In the genomic region with DNA sequence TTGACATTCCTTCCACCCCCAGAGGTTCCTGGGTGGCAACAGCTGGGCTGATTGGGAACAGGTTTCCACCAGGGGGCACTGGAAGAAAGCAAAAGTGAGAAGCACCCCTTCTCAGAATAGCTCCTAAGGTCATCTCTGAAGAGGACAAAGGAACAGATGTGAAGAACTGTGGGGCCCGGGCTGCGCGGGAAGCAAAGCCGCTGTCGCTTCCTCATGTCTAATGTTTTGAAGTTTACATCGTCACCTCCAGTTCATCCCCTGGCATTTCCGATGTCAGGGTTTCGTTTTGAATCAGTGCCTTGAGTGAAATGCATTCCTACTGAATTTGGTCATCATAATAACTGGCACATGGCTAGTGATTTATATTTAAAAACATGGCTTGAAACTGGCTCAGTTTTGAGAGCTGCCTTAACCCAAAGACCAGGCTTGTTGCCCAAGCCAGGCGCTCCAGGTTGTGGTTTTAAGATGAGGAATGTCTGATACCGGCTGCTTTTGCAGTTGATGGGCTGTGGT, we compare ENCODE assay signal across 9 cellular contexts. TPM values are rescaled to one million over a fixed set of nuclear protein-coding genes. Genes with fewer than 3 reads are reported as not detected.
A peak's percentile ranks its signal among the peaks of the same experiment; 100 is the strongest.
DNase-seq lines count a peak whose midpoint lies in the region; ATAC-seq and TF ChIP-seq lines count a peak whose summit lies in the region.
"Had no signal": no experiment of that assay in that cellular context is flagged by ENCODE, and none has a peak within 500 bp of the region (broad histone marks: within the 10 kb centered on the region; RNA-seq: fewer than 3 reads in every experiment).

No MANE protein-coding gene starts in this region.

- peaks cover 0 to 13% (median 7%) of the 10 kb centered on the region in 3 donors for H3K36me3 Mint-ChIP-seq in CD8-positive, alpha-beta memory T cell
- peaks cover 2% of the 10 kb centered on the region for H3K36me3 Mint-ChIP-seq in activated T-cell treated with anti-CD3 and anti-CD28 coated beads, Interleukin-2, amount 50 U/mL, for 24 hours (ENCODE audit: low read depth)

- peak; percentile 13 to 74 (median 57) for DNase-seq in CD8-positive, alpha-beta memory T cell
- DNase-seq in Panc1 (ENCODE audit: low read depth, low spot score) (peak; percentile 73), fibroblast of mammary gland (ENCODE audit: low read depth) (peak; percentile 87), neuronal stem cell (ENCODE audit: low spot score) (peak; percentile 67), suprapubic skin (ENCODE audit: low spot score in 2 of 2) (no peak)
- peak; percentile 78 for DNase-seq in activated T-cell treated with anti-CD3 and anti-CD28 coated beads, Interleukin-2, amount 50 U/mL, for 24 hours

- TF ChIP-seq POLR2A in suprapubic skin (IDR thresholded peaks at IDR 0.05): no peak

- POLR2A ChIA-PET in CD8-positive, alpha-beta memory T cell (lab: Charles Lee): interaction anchor here (3.8 kb wide), 1 partner anchor 12 kb away, joined by 20 read pairs; no protein-coding TSS in a partner anchor
- POLR2A ChIA-PET in Panc1 (lab: Charles Lee): no interaction called here

- intact Hi-C loops in Panc1 (cut with micrococcal nuclease; ENCODE audit: unreplicated experiment): loop anchor here (5.0 to 10.0 kb wide), 2 partner anchors 164 to 367 kb away; partner anchors contain the start of gene ZAR1

- no peaks in the 10 kb centered on the region for H3K27me3 Mint-ChIP-seq in CD8-positive, alpha-beta memory T cell
- H3K27me3 Mint-ChIP-seq in activated T-cell treated with anti-CD3 and anti-CD28 coated beads, Interleukin-2, amount 50 U/mL, for 24 hours: no peaks in the 10 kb centered on the region

- H3K27ac ChIP-seq in CD8-positive, alpha-beta memory T cell (ENCODE audit: low read depth, low read length): peak overlapping the region; percentile 10
- no peak overlapping the region for H3K27ac ChIP-seq in Panc1 (ENCODE audit: low read length)
- H3K27ac ChIP-seq in neuronal stem cell (replicated peaks; ENCODE audit: low read length): no peak overlapping the region
- no peak overlapping the region for H3K27ac ChIP-seq in suprapubic skin

- no peak overlapping the region for H3K9ac ChIP-seq in neuronal stem cell (ENCODE audit: low read depth, low read length, poor library complexity)

- no peaks in the 10 kb centered on the region for H3K9me3 Mint-ChIP-seq in CD8-positive, alpha-beta memory T cell
- H3K9me3 Mint-ChIP-seq in activated T-cell treated with anti-CD3 and anti-CD28 coated beads, Interleukin-2, amount 50 U/mL, for 24 hours: no peaks in the 10 kb centered on the region
- H3K9me3 Mint-ChIP-seq: dendritic cell treated with granulocyte-macrophage colony-stimulating factor and Interleukin-4, amounts not matched to agents 40 ng/mL and 50 ng/mL, for 4 days had no signal

- H2AFZ ChIP-seq in neuronal stem cell (ENCODE audit: low read length): peak overlapping the region; percentile 73

- H3K36me3 ChIP-seq in CD8-positive, alpha-beta memory T cell (ENCODE audit: insufficient read depth, low read length): no peaks in the 10 kb centered on the region
- no peaks in the 10 kb centered on the region for H3K36me3 ChIP-seq in Panc1 (ENCODE audit: control insufficient read depth, insufficient read depth, low read length)
- no peaks in the 10 kb centered on the region for H3K36me3 ChIP-seq in neuronal stem cell (replicated peaks in 1 of 2; ENCODE audit: control insufficient read depth in 2 of 2, insufficient read depth in 2 of 2, low read length in 2 of 2)
- H3K36me3 ChIP-seq in suprapubic skin: no peaks in the 10 kb centered on the region

- no peak overlapping the region for H3K23ac ChIP-seq in neuronal stem cell (ENCODE audit: low read depth, low read length, poor library complexity)

- H2BK5ac ChIP-seq in neuronal stem cell (ENCODE audit: low read length): no peak overlapping the region

- peak overlapping the region; percentile 37 for H3K4me3 ChIP-seq in CD8-positive, alpha-beta memory T cell (ENCODE audit: low read length)
- H3K4me3 ChIP-seq in Panc1 (ENCODE audit: low read depth in 2 of 2, low read length in 2 of 2) (peak overlapping the region; percentile 23 to 51), fibroblast of mammary gland (ENCODE audit: control insufficient read depth, low read depth, low read length) (peak overlapping the region; percentile 15), neuronal stem cell (ENCODE audit: low read length in 2 of 2) (no peak overlapping the region), suprapubic skin (peak overlapping the region; percentile 37)

- H3K27me3 ChIP-seq in CD8-positive, alpha-beta memory T cell (ENCODE audit: insufficient read depth, low read length, poor library complexity, severe bottlenecking): no peaks in the 10 kb centered on the region
- H3K27me3 ChIP-seq in Panc1 (ENCODE audit: control insufficient read depth, insufficient read depth, low read length) (no peaks in the 10 kb centered on the region), neuronal stem cell (ENCODE audit: control insufficient read depth in 3 of 3, insufficient read depth in 3 of 3, low read depth in 1 of 3, low read length in 3 of 3) (peaks cover 0 to 3% (median 0%) of the 10 kb centered on the region in 3 experiments), suprapubic skin (no peaks in the 10 kb centered on the region)

- peak overlapping the region; percentile 90 to 99 (median 93) for H3K27ac Mint-ChIP-seq in CD8-positive, alpha-beta memory T cell
- H3K27ac Mint-ChIP-seq in activated T-cell treated with anti-CD3 and anti-CD28 coated beads, Interleukin-2, amount 50 U/mL, for 24 hours: peak overlapping the region; percentile 96
- H3K27ac Mint-ChIP-seq: dendritic cell treated with granulocyte-macrophage colony-stimulating factor and Interleukin-4, amounts not matched to agents 40 ng/mL and 50 ng/mL, for 4 days had no signal

- peak; percentile 85 for ATAC-seq in GM19467 (IDR thresholded peaks at IDR 0.05; ENCODE audit: unreplicated experiment)
- ATAC-seq in HG03565 (IDR thresholded peaks at IDR 0.05; ENCODE audit: unreplicated experiment): peak; percentile 90
- peak; percentile 96 for ATAC-seq in Panc1

- no peaks in the 10 kb centered on the region for H3K9me3 ChIP-seq in CD8-positive, alpha-beta memory T cell (ENCODE audit: low read length)
- H3K9me3 ChIP-seq in Panc1 (ENCODE audit: control insufficient read depth, insufficient read depth, low read depth, low read length) (no peaks in the 10 kb centered on the region), neuronal stem cell (replicated peaks in 1 of 2; ENCODE audit: control insufficient read depth in 2 of 2, insufficient read depth in 1 of 2, low read depth in 1 of 2, low read length in 2 of 2) (no peaks in the 10 kb centered on the region), suprapubic skin (no peaks in the 10 kb centered on the region)

- no peak for TF ChIP-seq EP300 in suprapubic skin (IDR thresholded peaks at IDR 0.05)

- peaks cover 81 to 97% (median 92%) of the 10 kb centered on the region in 3 donors for H3K4me1 Mint-ChIP-seq in CD8-positive, alpha-beta memory T cell
- peaks cover 96% of the 10 kb centered on the region for H3K4me1 Mint-ChIP-seq in activated T-cell treated with anti-CD3 and anti-CD28 coated beads, Interleukin-2, amount 50 U/mL, for 24 hours (ENCODE audit: low read depth)

- H3K79me1 ChIP-seq in neuronal stem cell (ENCODE audit: low read depth, low read length): no peaks in the 10 kb centered on the region

- H3K4me3 Mint-ChIP-seq in CD8-positive, alpha-beta memory T cell: peak overlapping the region; percentile 35 to 92 (median 82)
- H3K4me3 Mint-ChIP-seq in activated T-cell treated with anti-CD3 and anti-CD28 coated beads, Interleukin-2, amount 50 U/mL, for 24 hours: peak overlapping the region; percentile 77
- H3K4me3 Mint-ChIP-seq: dendritic cell treated with granulocyte-macrophage colony-stimulating factor and Interleukin-4, amounts not matched to agents 40 ng/mL and 50 ng/mL, for 4 days had no signal

- no peak overlapping the region for H3K4ac ChIP-seq in neuronal stem cell (ENCODE audit: low read length)

- WGBS in neuronal stem cell (ENCODE audit: extremely low coverage in 2 of 2, insufficient read length in 2 of 2, insufficient replicate concordance in 1 of 2), 2 donors: no CpG with 5 or more reads among the region's 10 CpGs
- WGBS in suprapubic skin: 3% methylated on average over 10 of the region's 10 CpGs

- no peak overlapping the region for H3K14ac ChIP-seq in neuronal stem cell (ENCODE audit: low read length)

- H3K4me1 ChIP-seq in CD8-positive, alpha-beta memory T cell (ENCODE audit: insufficient read depth, low read length): peaks cover 88% of the 10 kb centered on the region
- no peaks in the 10 kb centered on the region; the same call in 1 of the 2 replicates for H3K4me1 ChIP-seq in Panc1 (ENCODE audit: control insufficient read depth, insufficient read depth, low read length)
- H3K4me1 ChIP-seq in neuronal stem cell (ENCODE audit: control insufficient read depth in 2 of 2, insufficient read depth in 1 of 2, low read depth in 1 of 2, low read length in 2 of 2): peaks cover 0 to 6% of the 10 kb centered on the region in 2 donors
- H3K4me1 ChIP-seq in suprapubic skin: peaks cover 11% of the 10 kb centered on the region

- no peak overlapping the region for H2BK12ac ChIP-seq in neuronal stem cell (ENCODE audit: low read length)

- no TSS peak for BruUV-seq in Panc1 (replicated peaks; lab: Mats Ljungman, UMichigan)

- no peak overlapping the region for H3K18ac ChIP-seq in neuronal stem cell (ENCODE audit: low read length)

- H2AK5ac ChIP-seq in neuronal stem cell (ENCODE audit: low read depth, low read length): no peak overlapping the region

- H2BK15ac ChIP-seq in neuronal stem cell (ENCODE audit: low read length): no peak overlapping the region

- no peak overlapping the region for H4K91ac ChIP-seq in neuronal stem cell (ENCODE audit: low read depth, low read length, poor library complexity)

- CTCF ChIA-PET in CD8-positive, alpha-beta memory T cell (lab: Charles Lee): interaction anchor here (0.7 to 8.0 kb wide), 11 partner anchors 10 to 418 kb away, joined by 3 to 109 read pairs (median 4); no protein-coding TSS in a partner anchor
- CTCF ChIA-PET in Panc1 (lab: Charles Lee): interaction anchor here (0.5 to 0.6 kb wide), 2 partner anchors 82 to 259 kb away, joined by 3 to 4 read pairs; no protein-coding TSS in a partner anchor

- no peak overlapping the region for H3K4me2 ChIP-seq in neuronal stem cell (ENCODE audit: insufficient read depth, low read length, poor library complexity, severe bottlenecking)

- in situ Hi-C loops in Panc1 (cut with HindIII; ENCODE audit: low pct_unique_long_range_greater_than_20kb, low sequenced_read_pairs): no loop called here

- no peak overlapping the region for H2BK120ac ChIP-seq in neuronal stem cell (ENCODE audit: low read depth, low read length)

- H4K8ac ChIP-seq in neuronal stem cell (ENCODE audit: low read depth, low read length): no peak overlapping the region

- TF ChIP-seq CTCF in Panc1 (IDR thresholded peaks at IDR 0.05) (peak; percentile 73), fibroblast of mammary gland (conservative IDR thresholded peaks at IDR 0.05; ENCODE audit: control insufficient read depth, insufficient read depth, low read depth, low read length) (peak; percentile 61), suprapubic skin (IDR thresholded peaks at IDR 0.05) (peak; percentile 26 to 30)

RNA-seq across cellular contexts. Expression of gene TXK, which starts 6.1 kb away (rescaled TPM):
- total RNA-seq in CD8-positive, alpha-beta memory T cell: 1 to 10 TPM; 6.0 to 6.4 TPM
- 70.0 TPM for polyA plus RNA-seq in CD8-positive, alpha-beta memory T cell
- 0.26 TPM for total RNA-seq in Panc1 (2021; ENCODE audit: unreplicated experiment)
- not detected for polyA plus RNA-seq in Panc1 (2012; ENCODE audit: insufficient read length)
- polyA plus RNA-seq in neuronal stem cell (2013, experiment 1 of 2): not detected
- polyA plus RNA-seq in neuronal stem cell (2013, experiment 2 of 2): not detected
- total RNA-seq in suprapubic skin: 1 to 10 TPM; 1.6 to 6.8 (median 3.3) TPM

Comparison
In these comparisons a context has a peak if more than half of its experiments do, and no peak if none do; other contexts are left out.
1. DNase-seq: peak in CD8-positive, alpha-beta memory T cell (5 of 5), Panc1 (single experiment), activated T-cell treated with anti-CD3 and anti-CD28 coated beads, Interleukin-2, amount 50 U/mL, for 24 hours (single experiment), fibroblast of mammary gland (single experiment) and neuronal stem cell (single experiment); none in suprapubic skin (0 of 2).
2. H3K4me3 ChIP-seq: peak in CD8-positive, alpha-beta memory T cell (single experiment), Panc1 (2 of 2), fibroblast of mammary gland (single experiment) and suprapubic skin (single experiment); none in neuronal stem cell (0 of 2).
3. Peak in every context shown above with its lines, with median percentiles within 50 percentile points of each other: ATAC-seq and CTCF ChIP-seq.